ENCODE assay signal across 8 cellular contexts in the genomic region with DNA sequence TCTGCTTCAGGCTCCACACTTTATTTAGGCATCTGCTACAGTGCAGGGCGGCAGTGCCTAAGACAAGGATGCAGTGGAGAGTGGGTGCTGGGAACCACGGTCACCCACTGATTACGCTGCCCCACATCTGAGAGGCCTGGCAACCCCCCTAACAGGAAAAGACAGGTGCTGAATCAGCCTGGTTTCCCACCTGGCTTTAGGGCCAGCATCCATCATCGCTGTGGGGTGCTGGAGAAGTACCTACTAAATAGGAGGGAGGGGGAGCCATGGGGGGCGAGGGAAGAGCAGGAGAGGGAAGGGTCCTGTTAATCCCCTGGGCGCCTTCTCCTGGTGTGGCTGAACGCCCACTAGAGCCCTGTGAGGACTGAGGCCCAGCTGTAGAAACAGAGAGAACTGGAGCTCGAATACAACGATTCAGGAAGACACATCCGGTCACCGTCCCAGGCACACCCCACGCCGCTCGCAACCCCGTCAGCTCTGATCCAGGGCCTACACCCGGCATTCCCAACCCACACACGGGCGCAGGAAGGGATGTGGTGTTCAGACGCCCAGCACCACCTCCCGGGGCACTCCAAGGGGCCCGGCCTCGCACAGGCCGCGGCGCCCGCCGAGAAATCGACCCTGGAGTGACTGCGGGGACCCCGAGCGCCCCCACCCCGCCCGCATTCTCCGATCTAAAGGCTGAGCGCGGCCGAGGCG.
DNase-seq lines count a peak whose midpoint lies in the region; ATAC-seq and TF ChIP-seq lines count a peak whose summit lies in the region.

No MANE protein-coding gene starts in this region.

- peak overlapping the region; percentile 79 for H3K9ac ChIP-seq in SK-N-MC (ENCODE audit: insufficient read length)

- H3K27ac ChIP-seq in SK-N-MC (no peak overlapping the region), brain microvascular endothelial cell (peak overlapping the region; percentile 94)

- DNase-seq in COR-L47 (lab: John Stamatoyannopoulos, UW), result peak; percentile 38
- DNase-seq in SK-N-MC (ENCODE audit: low read depth, low spot score), result no peak
- DNase-seq in brain microvascular endothelial cell, result peak; percentile 60
- peak; percentile 71 for DNase-seq in iris pigment epithelial cell (ENCODE audit: low read depth)
- DNase-seq in stimulated activated CD4-positive, alpha-beta T cell treated with anti-CD3 and anti-CD28 coated beads, Interleukin-12 subunit alpha, Interleukin-12 subunit beta, amount 100 ng/mL, for 48 hours (ENCODE audit: low read depth in 2 of 3, low spot score in 1 of 3), result peak in 2 of 3 donors; percentile 8 to 36
- no peak for DNase-seq in central memory CD4-positive, alpha-beta T cell

- H3K9me3 ChIP-seq in SK-N-MC (ENCODE audit: low read depth, low read length), result no peaks in the 10 kb centered on the region

- in situ Hi-C loops in brain microvascular endothelial cell (cut with HindIII; ENCODE audit: low pct_ligation_motif_present, low sequenced_read_pairs), result no loop called here

- H3K36me3 ChIP-seq in SK-N-MC (ENCODE audit: insufficient read depth, low read length) (peaks cover 14% of the 10 kb centered on the region), brain microvascular endothelial cell (replicated peaks) (peaks cover 32% of the 10 kb centered on the region)

- TF ChIP-seq CTCF in brain microvascular endothelial cell (IDR thresholded peaks at IDR 0.05; ENCODE audit: low read depth, low read length, missing control alignments), result no peak

- peak; percentile 17 for ATAC-seq in GM19463 (IDR thresholded peaks at IDR 0.05; ENCODE audit: unreplicated experiment)
- peak; percentile 22 for ATAC-seq in HG03521 (IDR thresholded peaks at IDR 0.05; ENCODE audit: unreplicated experiment)

- H3K27me3 ChIP-seq in brain microvascular endothelial cell (replicated peaks), result no peaks in the 10 kb centered on the region

- H3K4me3 ChIP-seq in SK-N-MC, result peak overlapping the region; percentile 75
- H3K4me3 ChIP-seq in brain microvascular endothelial cell (ENCODE audit: low read depth, low read length), result peak overlapping the region; percentile 71

Comparison
In these comparisons a context has a peak if more than half of its experiments do, and no peak if none do; other contexts are left out.
1. DNase-seq: peak in COR-L47 (single experiment), brain microvascular endothelial cell (single experiment), iris pigment epithelial cell (single experiment) and stimulated activated CD4-positive, alpha-beta T cell treated with anti-CD3 and anti-CD28 coated beads, Interleukin-12 subunit alpha, Interleukin-12 subunit beta, amount 100 ng/mL, for 48 hours (2 of 3); none in SK-N-MC (single experiment) and central memory CD4-positive, alpha-beta T cell (single experiment).